In the genomic region with DNA sequence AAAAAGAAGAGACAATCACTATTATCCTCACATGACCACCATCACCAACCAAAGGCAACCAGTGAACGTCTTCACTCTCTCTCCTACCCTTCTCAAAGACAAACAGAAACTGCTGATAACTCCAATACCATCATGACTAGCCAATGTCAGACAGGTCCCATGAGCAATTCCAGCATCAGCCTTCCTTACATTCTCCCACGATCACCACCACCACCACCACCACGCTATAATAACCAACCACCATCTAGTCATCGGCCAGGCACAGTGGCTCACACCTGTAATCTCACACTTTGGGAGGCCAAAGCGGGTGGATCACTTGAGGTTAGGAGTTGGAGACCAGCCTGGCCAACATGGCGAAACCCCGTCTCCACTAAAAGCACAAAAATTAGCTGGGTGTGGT, we compare ENCODE assay signal across 22 cellular contexts. TPM values are rescaled to one million over a fixed set of nuclear protein-coding genes. Genes with fewer than 3 reads are reported as not detected.
DNase-seq lines count a peak whose midpoint lies in the region; ATAC-seq lines count a peak whose summit lies in the region.
"Had no signal": no experiment of that assay in that cellular context is flagged by ENCODE, and none has a peak within 500 bp of the region (broad histone marks: within the 10 kb centered on the region; RNA-seq: fewer than 3 reads in every experiment).

No MANE protein-coding gene starts in this region.

- H3K9me3 Mint-ChIP-seq in T-cell: no peaks in the 10 kb centered on the region
- H3K9me3 Mint-ChIP-seq in dendritic cell treated with granulocyte-macrophage colony-stimulating factor and Interleukin-4, amounts not matched to agents 40 ng/mL and 50 ng/mL, for 4 days: no peaks in the 10 kb centered on the region
- H3K9me3 Mint-ChIP-seq in stimulated activated memory B cell treated with anti-CD40 and anti-IgM and Interleukin-4, amounts not matched to agents 10 μg/mL and 1 μg/mL and 100 μg/mL, for 72 hours: peaks cover 9% of the 10 kb centered on the region
- H3K9me3 Mint-ChIP-seq: nephron had no signal

- peaks cover 89 to 93% (median 90%) of the 10 kb centered on the region in 3 donors for H3K4me1 Mint-ChIP-seq in T-cell
- peaks cover 90% of the 10 kb centered on the region for H3K4me1 Mint-ChIP-seq in dendritic cell treated with granulocyte-macrophage colony-stimulating factor and Interleukin-4, amounts not matched to agents 40 ng/mL and 50 ng/mL, for 4 days (ENCODE audit: low read depth)
- peaks cover 98% of the 10 kb centered on the region for H3K4me1 Mint-ChIP-seq in stimulated activated memory B cell treated with anti-CD40 and anti-IgM and Interleukin-4, amounts not matched to agents 10 μg/mL and 1 μg/mL and 100 μg/mL, for 72 hours

- CTCF ChIA-PET in T-cell (lab: Charles Lee): interaction anchor here in 1 of 2 donors (0.6 kb wide), 1 partner anchor 14 kb away, joined by 4 read pairs; no protein-coding TSS in a partner anchor

- H3K4me3 Mint-ChIP-seq in T-cell: peak overlapping the region; percentile 87 to 88 (median 88)
- peak overlapping the region; percentile 95 for H3K4me3 Mint-ChIP-seq in dendritic cell treated with granulocyte-macrophage colony-stimulating factor and Interleukin-4, amounts not matched to agents 40 ng/mL and 50 ng/mL, for 4 days
- H3K4me3 Mint-ChIP-seq in stimulated activated memory B cell treated with anti-CD40 and anti-IgM and Interleukin-4, amounts not matched to agents 10 μg/mL and 1 μg/mL and 100 μg/mL, for 72 hours: no peak overlapping the region
- H3K4me3 Mint-ChIP-seq: nephron, WTC11 had no signal

- H3K27me3 Mint-ChIP-seq in T-cell: no peaks in the 10 kb centered on the region
- H3K27me3 Mint-ChIP-seq in dendritic cell treated with granulocyte-macrophage colony-stimulating factor and Interleukin-4, amounts not matched to agents 40 ng/mL and 50 ng/mL, for 4 days: no peaks in the 10 kb centered on the region
- H3K27me3 Mint-ChIP-seq in stimulated activated memory B cell treated with anti-CD40 and anti-IgM and Interleukin-4, amounts not matched to agents 10 μg/mL and 1 μg/mL and 100 μg/mL, for 72 hours: no peaks in the 10 kb centered on the region

- peak; percentile 25 for DNase-seq in stimulated activated naive CD4-positive, alpha-beta T cell treated with Interleukin-2 at 50 U/mL for 16 hours (lab: John Stamatoyannopoulos, UW)
- no peak for DNase-seq in stimulated activated naive CD4-positive, alpha-beta T cell (lab: John Stamatoyannopoulos, UW)
- DNase-seq in T-cell: no peak
- DNase-seq in C1 segment of cervical spinal cord (lab: John Stamatoyannopoulos, UW): no peak
- no peak for DNase-seq in NCI-H1105 treated with DMSO at 0.1 percent for 48 hours (lab: John Stamatoyannopoulos, UW)
- DNase-seq: effector CD4-positive, alpha-beta T cell; GDM1; KG1; NCI-H1092 treated with DMSO at 0.1 percent for 48 hours; NCI-H524 treated with DMSO at 0.1 percent for 48 hours; posterior cingulate gyrus; SHP77; stimulated activated CD4-positive, alpha-beta T cell treated with anti-CD3 and anti-CD28 coated beads, Interleukin-4, amount 100 ng/mL, for 1 hour had no signal

- ATAC-seq in T-cell (replicated peaks in 1 of 4) (no peak), HG02571 (IDR thresholded peaks at IDR 0.05; ENCODE audit: unreplicated experiment) (no peak)
- ATAC-seq in stimulated activated memory B cell treated with anti-CD40 and anti-IgM and Interleukin-4, amounts not matched to agents 10 μg/mL and 1 μg/mL and 100 μg/mL, for 72 hours: no peak
- ATAC-seq: HCT116, WTC11 had no signal

- peak overlapping the region; percentile 98 to 99 for H3K27ac Mint-ChIP-seq in T-cell
- peak overlapping the region; percentile 89 for H3K27ac Mint-ChIP-seq in dendritic cell treated with granulocyte-macrophage colony-stimulating factor and Interleukin-4, amounts not matched to agents 40 ng/mL and 50 ng/mL, for 4 days
- H3K27ac Mint-ChIP-seq in stimulated activated memory B cell treated with anti-CD40 and anti-IgM and Interleukin-4, amounts not matched to agents 10 μg/mL and 1 μg/mL and 100 μg/mL, for 72 hours: peak overlapping the region; percentile 80
- H3K27ac Mint-ChIP-seq: nephron, WTC11 had no signal

- POLR2A ChIA-PET in T-cell (lab: Charles Lee): no interaction called here

- peaks cover 24% of the 10 kb centered on the region for H3K36me3 Mint-ChIP-seq in T-cell
- H3K36me3 Mint-ChIP-seq in dendritic cell treated with granulocyte-macrophage colony-stimulating factor and Interleukin-4, amounts not matched to agents 40 ng/mL and 50 ng/mL, for 4 days (ENCODE audit: low read depth): peaks cover 83% of the 10 kb centered on the region
- H3K36me3 Mint-ChIP-seq in stimulated activated memory B cell treated with anti-CD40 and anti-IgM and Interleukin-4, amounts not matched to agents 10 μg/mL and 1 μg/mL and 100 μg/mL, for 72 hours: peaks cover 24% of the 10 kb centered on the region
- H3K36me3 Mint-ChIP-seq: WTC11 had no signal

- intact Hi-C loops in dendritic cell treated with granulocyte-macrophage colony-stimulating factor and Interleukin-4, amounts not matched to agents 40 ng/mL and 50 ng/mL, for 4 days (cut with micrococcal nuclease): no loop called here

RNA-seq across cellular contexts. Expression of gene MYO1F, which starts 3.9 kb away (rescaled TPM):
- 100 to 1,000 TPM; 109 to 363 (median 277) TPM for total RNA-seq in T-cell

RNA-seq across cellular contexts. Expression of gene ADAMTS10, which starts 37.2 kb away (rescaled TPM):
- total RNA-seq in T-cell: 100 to 1,000 TPM in 1 of 5 donors, 10 to 100 TPM in 4; 57.2 to 103 (median 80.1) TPM

RNA-seq across cellular contexts. Expression of gene NFILZ, which starts 57.1 kb away (rescaled TPM):
- total RNA-seq in T-cell: not detected
- total RNA-seq: lower leg skin; T-helper 1 cell treated with Interleukin-12 subunit alpha and Interleukin-12 subunit beta and Interleukin-4 antibody, amounts not matched to agents 30 ng/mL and 1 ng/mL, for 36 hours; temporal lobe; WTC11 had no signal

RNA-seq across cellular contexts. Expression of gene ZNF414, which starts 59.3 kb away (rescaled TPM):
- total RNA-seq in T-cell: 10 to 100 TPM; 34.4 to 78.6 (median 67.2) TPM
